Comparison of ENCODE assay signal across 1 cellular context in the genomic region with DNA sequence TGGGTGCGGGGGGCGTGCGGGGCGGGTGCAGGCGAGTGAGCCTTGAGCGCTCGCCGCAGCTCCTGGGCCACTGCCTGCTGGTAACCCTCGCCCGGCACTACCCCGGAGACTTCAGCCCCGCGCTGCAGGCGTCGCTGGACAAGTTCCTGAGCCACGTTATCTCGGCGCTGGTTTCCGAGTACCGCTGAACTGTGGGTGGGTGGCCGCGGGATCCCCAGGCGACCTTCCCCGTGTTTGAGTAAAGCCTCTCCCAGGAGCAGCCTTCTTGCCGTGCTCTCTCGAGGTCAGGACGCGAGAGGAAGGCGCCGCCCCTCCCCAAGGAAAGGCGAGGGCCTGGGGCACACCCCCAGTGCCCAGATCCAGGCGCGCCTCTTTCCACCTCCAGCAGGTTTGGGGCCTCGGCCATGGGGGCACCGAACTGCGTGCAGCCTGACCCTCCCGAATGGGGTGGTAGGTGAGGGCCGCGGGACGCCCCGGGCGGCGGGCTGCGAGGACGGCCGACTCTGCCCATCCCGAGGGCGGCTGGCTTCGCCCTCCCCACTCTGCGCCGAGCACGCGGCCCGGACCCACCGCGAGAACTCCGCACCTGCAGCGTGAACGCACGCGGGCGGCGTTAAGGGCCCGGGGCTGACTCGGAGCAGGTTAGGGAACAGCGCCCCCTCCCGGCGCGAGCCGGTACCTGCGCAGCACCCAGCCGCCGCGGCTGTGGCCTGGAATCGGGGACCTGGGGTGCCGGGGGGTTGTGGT.
A peak's percentile ranks its signal among the peaks of the same experiment; 100 is the strongest.
TF ChIP-seq lines count a peak whose summit lies in the region.

No MANE protein-coding gene starts in this region.

TF ChIP-seq in HepG2, 621 proteins besides CTCF, POLR2A, EP300 and RAD21 (continued from another document and continues in another):
- TF ChIP-seq REL (CRISPR knock-in tag; conservative IDR thresholded peaks at IDR 0.05) (peak; percentile 99), ZNF644 (CRISPR knock-in tag; IDR thresholded peaks at IDR 0.05; ENCODE audit: low read depth) (no peak), KLF9 (CRISPR knock-in tag; IDR thresholded peaks at IDR 0.05; ENCODE audit: low read depth) (peak; percentile 94), ZNF10 (CRISPR knock-in tag; IDR thresholded peaks at IDR 0.05; ENCODE audit: borderline replicate concordance, low read depth) (peak; percentile 40; the same call in 1 of the 2 replicates), GTF2F1 (IDR thresholded peaks at IDR 0.05; ENCODE audit: low read length) (no peak), ZNF782 (CRISPR knock-in tag; IDR thresholded peaks at IDR 0.05; ENCODE audit: borderline replicate concordance) (peak; percentile 96), FOXO1 (CRISPR knock-in tag; IDR thresholded peaks at IDR 0.05) (peak; percentile 69), CEBPG (CRISPR knock-in tag; IDR thresholded peaks at IDR 0.05) (no peak), FOXA1 (IDR thresholded peaks at IDR 0.05) (no peak), FOXA1 (CRISPR knock-in tag; IDR thresholded peaks at IDR 0.05) (0 out of 2 replicates have a peak, but pooled peaks have one; percentile 32), NR3C1 (CRISPR knock-in tag; IDR thresholded peaks at IDR 0.05) (no peak), NFKB2 (CRISPR knock-in tag; IDR thresholded peaks at IDR 0.05; ENCODE audit: borderline replicate concordance) (peak; percentile 100), NR2F2 (IDR thresholded peaks at IDR 0.05; ENCODE audit: borderline replicate concordance, low read depth) (no peak; the same call in 1 of the 2 replicates), GATAD1 (CRISPR knock-in tag; IDR thresholded peaks at IDR 0.05) (peak; percentile 76), SRF (IDR thresholded peaks at IDR 0.05; ENCODE audit: low read depth, low read length) (no peak), KLF11 (CRISPR knock-in tag; IDR thresholded peaks at IDR 0.05) (peak; percentile 78; the same call in 1 of the 2 replicates), HIVEP1 (CRISPR knock-in tag; IDR thresholded peaks at IDR 0.05) (peak; percentile 92), ZNF747 (CRISPR knock-in tag; IDR thresholded peaks at IDR 0.05; ENCODE audit: borderline replicate concordance) (peak; percentile 99), PAX8 (CRISPR knock-in tag; IDR thresholded peaks at IDR 0.05; ENCODE audit: borderline replicate concordance) (peak; percentile 94; the same call in 1 of the 2 replicates), SMARCC2 (IDR thresholded peaks at IDR 0.05) (no peak), ZNF749 (CRISPR knock-in tag; IDR thresholded peaks at IDR 0.05; ENCODE audit: borderline replicate concordance) (peak; percentile 99), THYN1 (CRISPR knock-in tag; IDR thresholded peaks at IDR 0.05; ENCODE audit: borderline replicate concordance, low read depth) (no peak), ZNF501 (CRISPR knock-in tag; IDR thresholded peaks at IDR 0.05) (peak; percentile 98), ZFP36L1 (CRISPR knock-in tag; IDR thresholded peaks at IDR 0.05) (peak; percentile 99), NFE2L2 (IDR thresholded peaks at IDR 0.05; ENCODE audit: low read length) (no peak), SOX13 (IDR thresholded peaks at IDR 0.05) (no peak; the same call in 1 of the 2 replicates), SOX13 (CRISPR knock-in tag; conservative IDR thresholded peaks at IDR 0.05 in 1 of 2, IDR thresholded peaks at IDR 0.05 in 1 of 2) (peak in 1 of 2 experiments; percentile 55; a peak in 2 of 4 replicates)
- TF ChIP-seq, protein P1, sequence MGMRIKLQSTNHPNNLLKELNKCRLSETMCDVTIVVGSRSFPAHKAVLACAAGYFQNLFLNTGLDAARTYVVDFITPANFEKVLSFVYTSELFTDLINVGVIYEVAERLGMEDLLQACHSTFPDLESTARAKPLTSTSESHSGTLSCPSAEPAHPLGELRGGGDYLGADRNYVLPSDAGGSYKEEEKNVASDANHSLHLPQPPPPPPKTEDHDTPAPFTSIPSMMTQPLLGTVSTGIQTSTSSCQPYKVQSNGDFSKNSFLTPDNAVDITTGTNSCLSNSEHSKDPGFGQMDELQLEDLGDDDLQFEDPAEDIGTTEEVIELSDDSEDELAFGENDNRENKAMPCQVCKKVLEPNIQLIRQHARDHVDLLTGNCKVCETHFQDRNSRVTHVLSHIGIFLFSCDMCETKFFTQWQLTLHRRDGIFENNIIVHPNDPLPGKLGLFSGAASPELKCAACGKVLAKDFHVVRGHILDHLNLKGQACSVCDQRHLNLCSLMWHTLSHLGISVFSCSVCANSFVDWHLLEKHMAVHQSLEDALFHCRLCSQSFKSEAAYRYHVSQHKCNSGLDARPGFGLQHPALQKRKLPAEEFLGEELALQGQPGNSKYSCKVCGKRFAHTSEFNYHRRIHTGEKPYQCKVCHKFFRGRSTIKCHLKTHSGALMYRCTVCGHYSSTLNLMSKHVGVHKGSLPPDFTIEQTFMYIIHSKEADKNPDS (CRISPR knock-in tag; IDR thresholded peaks at IDR 0.05): peak; percentile 96
- TF ChIP-seq, protein P2, sequence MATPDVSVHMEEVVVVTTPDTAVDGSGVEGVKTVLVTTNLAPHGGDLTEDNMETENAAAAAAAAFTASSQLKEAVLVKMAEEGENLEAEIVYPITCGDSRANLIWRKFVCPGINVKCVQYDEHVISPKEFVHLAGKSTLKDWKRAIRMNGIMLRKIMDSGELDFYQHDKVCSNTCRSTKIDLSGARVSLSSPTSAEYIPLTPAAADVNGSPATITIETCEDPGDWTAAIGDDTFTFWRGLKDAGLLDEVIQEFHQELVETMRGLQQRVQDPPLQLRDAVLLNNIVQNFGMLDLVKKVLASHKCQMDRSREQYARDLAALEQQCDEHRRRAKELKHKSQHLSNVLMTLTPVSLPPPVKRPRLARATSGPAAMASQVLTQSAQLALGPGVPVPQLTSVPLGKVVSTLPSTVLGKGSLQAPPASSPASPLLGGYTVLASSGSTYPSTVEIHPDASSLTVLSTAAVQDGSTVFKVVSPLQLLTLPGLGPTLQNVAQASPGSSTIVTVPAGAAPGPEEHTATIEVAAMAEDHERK (CRISPR knock-in tag; IDR thresholded peaks at IDR 0.05; ENCODE audit: low read depth): no peak; the same call in 1 of the 2 replicates
- TF ChIP-seq, protein P3, sequence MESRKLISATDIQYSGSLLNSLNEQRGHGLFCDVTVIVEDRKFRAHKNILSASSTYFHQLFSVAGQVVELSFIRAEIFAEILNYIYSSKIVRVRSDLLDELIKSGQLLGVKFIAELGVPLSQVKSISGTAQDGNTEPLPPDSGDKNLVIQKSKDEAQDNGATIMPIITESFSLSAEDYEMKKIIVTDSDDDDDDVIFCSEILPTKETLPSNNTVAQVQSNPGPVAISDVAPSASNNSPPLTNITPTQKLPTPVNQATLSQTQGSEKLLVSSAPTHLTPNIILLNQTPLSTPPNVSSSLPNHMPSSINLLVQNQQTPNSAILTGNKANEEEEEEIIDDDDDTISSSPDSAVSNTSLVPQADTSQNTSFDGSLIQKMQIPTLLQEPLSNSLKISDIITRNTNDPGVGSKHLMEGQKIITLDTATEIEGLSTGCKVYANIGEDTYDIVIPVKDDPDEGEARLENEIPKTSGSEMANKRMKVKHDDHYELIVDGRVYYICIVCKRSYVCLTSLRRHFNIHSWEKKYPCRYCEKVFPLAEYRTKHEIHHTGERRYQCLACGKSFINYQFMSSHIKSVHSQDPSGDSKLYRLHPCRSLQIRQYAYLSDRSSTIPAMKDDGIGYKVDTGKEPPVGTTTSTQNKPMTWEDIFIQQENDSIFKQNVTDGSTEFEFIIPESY (CRISPR knock-in tag; IDR thresholded peaks at IDR 0.05): peak; percentile 67
- TF ChIP-seq, protein P4, sequence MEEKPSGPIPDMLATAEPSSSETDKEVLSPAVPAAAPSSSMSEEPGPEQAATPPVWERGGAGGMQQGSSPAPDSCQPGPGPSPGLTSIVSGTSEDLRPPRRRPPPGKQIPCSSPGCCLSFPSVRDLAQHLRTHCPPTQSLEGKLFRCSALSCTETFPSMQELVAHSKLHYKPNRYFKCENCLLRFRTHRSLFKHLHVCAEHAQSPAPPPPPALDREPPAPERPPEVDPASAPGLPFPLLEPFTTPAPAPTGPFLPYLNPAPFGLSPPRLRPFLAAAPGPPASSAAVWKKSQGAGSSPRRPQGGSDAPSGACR (CRISPR knock-in tag; IDR thresholded peaks at IDR 0.05): peak; percentile 98; the same call in 1 of the 2 replicates
- TF ChIP-seq, protein P5, sequence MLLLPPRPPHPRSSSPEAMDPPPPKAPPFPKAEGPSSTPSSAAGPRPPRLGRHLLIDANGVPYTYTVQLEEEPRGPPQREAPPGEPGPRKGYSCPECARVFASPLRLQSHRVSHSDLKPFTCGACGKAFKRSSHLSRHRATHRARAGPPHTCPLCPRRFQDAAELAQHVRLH (CRISPR knock-in tag; IDR thresholded peaks at IDR 0.05; ENCODE audit: borderline replicate concordance, low read depth): peak; percentile 98; the same call in 1 of the 2 replicates
- TF ChIP-seq, protein P6, sequence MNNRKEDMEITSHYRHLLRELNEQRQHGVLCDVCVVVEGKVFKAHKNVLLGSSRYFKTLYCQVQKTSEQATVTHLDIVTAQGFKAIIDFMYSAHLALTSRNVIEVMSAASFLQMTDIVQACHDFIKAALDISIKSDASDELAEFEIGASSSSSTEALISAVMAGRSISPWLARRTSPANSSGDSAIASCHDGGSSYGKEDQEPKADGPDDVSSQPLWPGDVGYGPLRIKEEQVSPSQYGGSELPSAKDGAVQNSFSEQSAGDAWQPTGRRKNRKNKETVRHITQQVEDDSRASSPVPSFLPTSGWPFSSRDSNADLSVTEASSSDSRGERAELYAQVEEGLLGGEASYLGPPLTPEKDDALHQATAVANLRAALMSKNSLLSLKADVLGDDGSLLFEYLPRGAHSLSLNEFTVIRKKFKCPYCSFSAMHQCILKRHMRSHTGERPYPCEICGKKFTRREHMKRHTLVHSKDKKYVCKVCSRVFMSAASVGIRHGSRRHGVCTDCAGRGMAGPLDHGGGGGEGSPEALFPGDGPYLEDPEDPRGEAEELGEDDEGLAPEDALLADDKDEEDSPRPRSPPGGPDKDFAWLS (CRISPR knock-in tag; IDR thresholded peaks at IDR 0.05; ENCODE audit: borderline replicate concordance): no peak
- TF ChIP-seq, protein P7, sequence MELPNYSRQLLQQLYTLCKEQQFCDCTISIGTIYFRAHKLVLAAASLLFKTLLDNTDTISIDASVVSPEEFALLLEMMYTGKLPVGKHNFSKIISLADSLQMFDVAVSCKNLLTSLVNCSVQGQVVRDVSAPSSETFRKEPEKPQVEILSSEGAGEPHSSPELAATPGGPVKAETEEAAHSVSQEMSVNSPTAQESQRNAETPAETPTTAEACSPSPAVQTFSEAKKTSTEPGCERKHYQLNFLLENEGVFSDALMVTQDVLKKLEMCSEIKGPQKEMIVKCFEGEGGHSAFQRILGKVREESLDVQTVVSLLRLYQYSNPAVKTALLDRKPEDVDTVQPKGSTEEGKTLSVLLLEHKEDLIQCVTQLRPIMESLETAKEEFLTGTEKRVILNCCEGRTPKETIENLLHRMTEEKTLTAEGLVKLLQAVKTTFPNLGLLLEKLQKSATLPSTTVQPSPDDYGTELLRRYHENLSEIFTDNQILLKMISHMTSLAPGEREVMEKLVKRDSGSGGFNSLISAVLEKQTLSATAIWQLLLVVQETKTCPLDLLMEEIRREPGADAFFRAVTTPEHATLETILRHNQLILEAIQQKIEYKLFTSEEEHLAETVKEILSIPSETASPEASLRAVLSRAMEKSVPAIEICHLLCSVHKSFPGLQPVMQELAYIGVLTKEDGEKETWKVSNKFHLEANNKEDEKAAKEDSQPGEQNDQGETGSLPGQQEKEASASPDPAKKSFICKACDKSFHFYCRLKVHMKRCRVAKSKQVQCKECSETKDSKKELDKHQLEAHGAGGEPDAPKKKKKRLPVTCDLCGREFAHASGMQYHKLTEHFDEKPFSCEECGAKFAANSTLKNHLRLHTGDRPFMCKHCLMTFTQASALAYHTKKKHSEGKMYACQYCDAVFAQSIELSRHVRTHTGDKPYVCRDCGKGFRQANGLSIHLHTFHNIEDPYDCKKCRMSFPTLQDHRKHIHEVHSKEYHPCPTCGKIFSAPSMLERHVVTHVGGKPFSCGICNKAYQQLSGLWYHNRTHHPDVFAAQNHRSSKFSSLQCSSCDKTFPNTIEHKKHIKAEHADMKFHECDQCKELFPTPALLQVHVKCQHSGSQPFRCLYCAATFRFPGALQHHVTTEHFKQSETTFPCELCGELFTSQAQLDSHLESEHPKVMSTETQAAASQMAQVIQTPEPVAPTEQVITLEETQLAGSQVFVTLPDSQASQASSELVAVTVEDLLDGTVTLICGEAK (IDR thresholded peaks at IDR 0.05): no peak
- TF ChIP-seq, protein P7 (CRISPR knock-in tag; IDR thresholded peaks at IDR 0.05): peak; percentile 93
- TF ChIP-seq, protein P8, sequence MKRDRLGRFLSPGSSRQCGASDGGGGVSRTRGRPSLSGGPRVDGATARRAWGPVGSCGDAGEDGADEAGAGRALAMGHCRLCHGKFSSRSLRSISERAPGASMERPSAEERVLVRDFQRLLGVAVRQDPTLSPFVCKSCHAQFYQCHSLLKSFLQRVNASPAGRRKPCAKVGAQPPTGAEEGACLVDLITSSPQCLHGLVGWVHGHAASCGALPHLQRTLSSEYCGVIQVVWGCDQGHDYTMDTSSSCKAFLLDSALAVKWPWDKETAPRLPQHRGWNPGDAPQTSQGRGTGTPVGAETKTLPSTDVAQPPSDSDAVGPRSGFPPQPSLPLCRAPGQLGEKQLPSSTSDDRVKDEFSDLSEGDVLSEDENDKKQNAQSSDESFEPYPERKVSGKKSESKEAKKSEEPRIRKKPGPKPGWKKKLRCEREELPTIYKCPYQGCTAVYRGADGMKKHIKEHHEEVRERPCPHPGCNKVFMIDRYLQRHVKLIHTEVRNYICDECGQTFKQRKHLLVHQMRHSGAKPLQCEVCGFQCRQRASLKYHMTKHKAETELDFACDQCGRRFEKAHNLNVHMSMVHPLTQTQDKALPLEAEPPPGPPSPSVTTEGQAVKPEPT (CRISPR knock-in tag; IDR thresholded peaks at IDR 0.05; ENCODE audit: low read depth): peak; percentile 97
